In genomic region chr13:78497702-78498319, GRCh38 we compare ENCODE assay signal across 14 cellular contexts.
"Had no signal": no experiment of that assay in that cellular context is flagged by ENCODE, and none has a peak within 500 bp of the region (broad histone marks: within the 10 kb centered on the region; RNA-seq: fewer than 3 reads in every experiment).

No MANE protein-coding gene starts in this region.

- H3K36me3 ChIP-seq: ascending aorta, cardiac muscle cell, stomach had no signal

- H3K4me3 Mint-ChIP-seq: activated CD8-positive, alpha-beta T cell treated with anti-CD3 and anti-CD28 coated beads, Interleukin-2, amount 10 ng/mL, durations not matched to agents 7 days and 5 days; activated T-helper 1 cell treated with anti-CD3 and anti-CD28 coated beads, Interleukin-12 subunit alpha, Interleukin-12 subunit beta, Interleukin-2, Interleukin-4 antibody, amounts not matched to agents 30 ng/mL and 10 ng/mL and 1 ng/mL, durations not matched to agents 14 hours and 24 hours and 36 hours; natural killer cell had no signal

- H3K27ac Mint-ChIP-seq: activated CD8-positive, alpha-beta T cell treated with anti-CD3 and anti-CD28 coated beads, Interleukin-2, amount 10 ng/mL, durations not matched to agents 7 days and 5 days; activated T-helper 1 cell treated with anti-CD3 and anti-CD28 coated beads, Interleukin-12 subunit alpha, Interleukin-12 subunit beta, Interleukin-2, Interleukin-4 antibody, amounts not matched to agents 30 ng/mL and 10 ng/mL and 1 ng/mL, durations not matched to agents 14 hours and 24 hours and 36 hours; natural killer cell had no signal

- H3K4me1 ChIP-seq: ascending aorta, stomach had no signal

- H3K4me1 Mint-ChIP-seq: natural killer cell had no signal

- DNase-seq: activated CD4-positive, alpha-beta T cell treated with anti-CD3 and anti-CD28 coated beads for 48 hours; activated CD8-positive, alpha-beta memory T cell treated with anti-CD3 and anti-CD28 coated beads, Interleukin-2, amount 50 U/mL, for 48 hours; activated CD8-positive, alpha-beta T cell treated with anti-CD3 and anti-CD28 coated beads, Interleukin-2, amount 10 ng/mL, durations not matched to agents 7 days and 5 days; activated naive CD4-positive, alpha-beta T cell; effector CD4-positive, alpha-beta T cell; foreskin melanocyte; head of caudate nucleus; natural killer cell; posterior cingulate gyrus; small intestine; stomach had no signal

- H3K4me3 ChIP-seq: ascending aorta, cardiac muscle cell, stomach had no signal

- H3K27ac ChIP-seq: ascending aorta, cardiac muscle cell, stomach had no signal

- ATAC-seq: activated CD8-positive, alpha-beta T cell treated with anti-CD3 and anti-CD28 coated beads, Interleukin-2, amount 10 ng/mL, durations not matched to agents 7 days and 5 days; natural killer cell had no signal

- H3K27me3 ChIP-seq: ascending aorta, cardiac muscle cell, stomach had no signal

- H3K36me3 Mint-ChIP-seq: natural killer cell had no signal

- H3K9me3 ChIP-seq: ascending aorta, stomach had no signal
